In genomic region chr1:24284156-24284471, GRCh38 we compare ENCODE assay signal across 25 cellular contexts. TPM values are rescaled to one million over a fixed set of nuclear protein-coding genes. Genes with fewer than 3 reads are reported as not detected.
DNase-seq lines count a peak whose midpoint lies in the region; ATAC-seq, FAIRE-seq and TF ChIP-seq lines count a peak whose summit lies in the region.
"Had no signal": no experiment of that assay in that cellular context is flagged by ENCODE, and none has a peak within 500 bp of the region (broad histone marks: within the 10 kb centered on the region; RNA-seq: fewer than 3 reads in every experiment).

No MANE protein-coding gene starts in this region.

- H3K36me3 Mint-ChIP-seq in MCF 10A (ENCODE audit: insufficient read depth, unreplicated experiment), result no peaks in the 10 kb centered on the region
- no peaks in the 10 kb centered on the region for H3K36me3 Mint-ChIP-seq in nephron progenitor cell (ENCODE audit: low read depth)
- H3K36me3 Mint-ChIP-seq: type B pancreatic cell had no signal

- peak overlapping the region; percentile 63 for H3K4me2 ChIP-seq in A549
- peak overlapping the region; percentile 79 for H3K4me2 ChIP-seq in PC-3 (ENCODE audit: low read length)
- H3K4me2 ChIP-seq in mesenchymal stem cell (ENCODE audit: low read length, poor library complexity, severe bottlenecking), result no peak overlapping the region

- peak overlapping the region; percentile 86 for H3K27ac Mint-ChIP-seq in MCF 10A (ENCODE audit: low read depth, unreplicated experiment)
- H3K27ac Mint-ChIP-seq in nephron progenitor cell, result no peak overlapping the region
- H3K27ac Mint-ChIP-seq: activated CD8-positive, alpha-beta T cell treated with anti-CD3 and anti-CD28 coated beads, Interleukin-2, amount 10 ng/mL, durations not matched to agents 7 days and 5 days; effector memory CD8-positive, alpha-beta T cell; type B pancreatic cell had no signal

- peaks cover 3% of the 10 kb centered on the region for H3F3A ChIP-seq in PC-3 (ENCODE audit: low read length, unreplicated experiment)

- H4K8ac ChIP-seq in mesenchymal stem cell (ENCODE audit: low read length), result peak overlapping the region; percentile 3

- no peaks in the 10 kb centered on the region for H3K79me2 ChIP-seq in PC-3 (ENCODE audit: low read length)

- H3K27me3 Mint-ChIP-seq in MCF 10A (ENCODE audit: insufficient read depth, unreplicated experiment) (no peaks in the 10 kb centered on the region), nephron progenitor cell (ENCODE audit: low read depth, poor library complexity) (peaks cover 8% of the 10 kb centered on the region)
- H3K27me3 Mint-ChIP-seq: effector memory CD8-positive, alpha-beta T cell; type B pancreatic cell had no signal

- H3K23ac ChIP-seq in mesenchymal stem cell (ENCODE audit: low read length in 2 of 2), result no peak overlapping the region

- no TSS peak for BruUV-seq in PC-3 (replicated peaks; lab: Mats Ljungman, UMichigan)
- BruUV-seq in MCF 10A (replicated peaks; lab: Mats Ljungman, UMichigan), result no TSS peak

- H3K4me1 Mint-ChIP-seq in MCF 10A (ENCODE audit: insufficient read depth, unreplicated experiment) (peaks cover 31% of the 10 kb centered on the region), nephron progenitor cell (no peaks in the 10 kb centered on the region)

- peaks cover 4% of the 10 kb centered on the region; the same call in 2 of the 3 replicates for H3K9me3 ChIP-seq in A549
- no peaks in the 10 kb centered on the region for H3K9me3 ChIP-seq in PC-3 (ENCODE audit: low read length)
- no peaks in the 10 kb centered on the region for H3K9me3 ChIP-seq in mesenchymal stem cell (ENCODE audit: control insufficient read depth, low read length)
- no peaks in the 10 kb centered on the region for H3K9me3 ChIP-seq in gastrocnemius medialis

- CTCF ChIA-PET in A549 (lab: Yijun Ruan, JAX), result interaction anchor here (1.5 kb wide), 1 partner anchor 107 kb away, joined by 5 read pairs; no protein-coding TSS in a partner anchor
- CTCF ChIA-PET in PC-3 (lab: Charles Lee), result interaction anchor here (0.8 to 1.1 kb wide), 4 partner anchors 11 to 107 kb away, joined by 3 to 6 read pairs (median 4); no protein-coding TSS in a partner anchor
- CTCF ChIA-PET in MCF 10A (lab: Yijun Ruan, JAX), result interaction anchor here (0.6 to 2.0 kb wide), 5 partner anchors 11 to 100 kb away, joined by 3 to 6 read pairs (median 3); no protein-coding TSS in a partner anchor

- H3K4me3 ChIP-seq in A549 (no peak overlapping the region), PC-3 (ENCODE audit: low read length) (no peak overlapping the region), mesenchymal stem cell (ENCODE audit: insufficient read depth in 1 of 2, low read depth in 1 of 2, low read length in 2 of 2) (no peak overlapping the region), gastrocnemius medialis (no peak overlapping the region)
- H3K4me3 ChIP-seq: coronary artery, lung had no signal

- H3K27ac ChIP-seq in A549 (peak overlapping the region; percentile 62 to 86), PC-3 (ENCODE audit: low read length) (peak overlapping the region; percentile 98), mesenchymal stem cell (ENCODE audit: low read length, poor library complexity, severe bottlenecking) (no peak overlapping the region), gastrocnemius medialis (no peak overlapping the region)
- H3K27ac ChIP-seq: coronary artery, HL-60 had no signal

- no peak overlapping the region for H2AK5ac ChIP-seq in mesenchymal stem cell (ENCODE audit: low read length, severe bottlenecking)

- no peaks in the 10 kb centered on the region for H3K79me1 ChIP-seq in mesenchymal stem cell (replicated peaks; ENCODE audit: low read length, poor library complexity, severe bottlenecking)

- peak overlapping the region; percentile 73 for H3K9ac ChIP-seq in PC-3 (ENCODE audit: low read length)
- H3K9ac ChIP-seq in mesenchymal stem cell (ENCODE audit: low read length), result no peak overlapping the region

- no peak for FAIRE-seq in A549 (lab: Jason Lieb, UNC)
- FAIRE-seq: HepG2, small intestine had no signal

- WGBS in A549 (ENCODE audit: missing lambda C conversion rate), result 3% methylated on average over 8 of the region's 8 CpGs
- WGBS in mesenchymal stem cell, result 70% methylated on average over 8 of the region's 8 CpGs

- peak overlapping the region; percentile 46 to 52 for H3K18ac ChIP-seq in mesenchymal stem cell (ENCODE audit: low read depth in 1 of 2, low read length in 2 of 2)

- peak; percentile 79 to 82 for ATAC-seq in A549
- ATAC-seq in PC-3, result peak; percentile 77
- ATAC-seq in gastrocnemius medialis, result no peak
- ATAC-seq in HG02885 (IDR thresholded peaks at IDR 0.05; ENCODE audit: poor library complexity, unreplicated experiment), result no peak
- ATAC-seq: activated CD8-positive, alpha-beta T cell treated with anti-CD3 and anti-CD28 coated beads, Interleukin-2, amount 10 ng/mL, durations not matched to agents 7 days and 5 days; effector memory CD8-positive, alpha-beta T cell; HepG2 had no signal

- peak overlapping the region; percentile 40 for H2BK15ac ChIP-seq in mesenchymal stem cell (ENCODE audit: low read depth, poor library complexity, severe bottlenecking)

- no peaks in the 10 kb centered on the region for H4K20me1 ChIP-seq in PC-3 (ENCODE audit: low read length)

- TF ChIP-seq CTCF in A549 (IDR thresholded peaks at IDR 0.05) (no peak), PC-3 (conservative IDR thresholded peaks at IDR 0.05; ENCODE audit: low read depth, low read length) (no peak), MCF 10A (IDR thresholded peaks at IDR 0.05; ENCODE audit: unreplicated experiment) (no peak), gastrocnemius medialis (IDR thresholded peaks at IDR 0.05 in 4 of 5, conservative IDR thresholded peaks at IDR 0.05 in 1 of 5) (no peak), nephron progenitor cell (IDR thresholded peaks at IDR 0.05) (no peak)

- H2BK5ac ChIP-seq in mesenchymal stem cell (ENCODE audit: low read depth, low read length, poor library complexity, severe bottlenecking), result no peak overlapping the region

- TF ChIP-seq RAD21 in A549 (conservative IDR thresholded peaks at IDR 0.05 in 1 of 2, IDR thresholded peaks at IDR 0.05 in 1 of 2), result no peak

- H3K4me3 Mint-ChIP-seq in MCF 10A (ENCODE audit: unreplicated experiment) (peak overlapping the region; percentile 18), nephron progenitor cell (no peak overlapping the region)
- H3K4me3 Mint-ChIP-seq: activated CD8-positive, alpha-beta T cell treated with anti-CD3 and anti-CD28 coated beads, Interleukin-2, amount 10 ng/mL, durations not matched to agents 7 days and 5 days; effector memory CD8-positive, alpha-beta T cell; H9; type B pancreatic cell had no signal

- TF ChIP-seq POLR2A in A549 (IDR thresholded peaks at IDR 0.05; ENCODE audit: low read length), result no peak
- no peak for TF ChIP-seq POLR2A in gastrocnemius medialis (IDR thresholded peaks at IDR 0.05)

- H3K36me3 ChIP-seq in PC-3 (ENCODE audit: low read depth, low read length) (no peaks in the 10 kb centered on the region), mesenchymal stem cell (ENCODE audit: control insufficient read depth in 1 of 2, insufficient read depth in 2 of 2, low read depth in 1 of 2, low read length in 2 of 2) (no peaks in the 10 kb centered on the region), gastrocnemius medialis (no peaks in the 10 kb centered on the region)

- no peak overlapping the region for H3K14ac ChIP-seq in mesenchymal stem cell (ENCODE audit: low read length in 2 of 2)

- H4K91ac ChIP-seq in mesenchymal stem cell (ENCODE audit: low read length), result peak overlapping the region; percentile 73

- H3K27me3 ChIP-seq in PC-3 (ENCODE audit: low read length), result no peaks in the 10 kb centered on the region
- peaks cover 4 to 23% of the 10 kb centered on the region in 2 experiments for H3K27me3 ChIP-seq in mesenchymal stem cell (ENCODE audit: control insufficient read depth in 1 of 2, insufficient read depth in 1 of 2, low read length in 2 of 2)
- H3K27me3 ChIP-seq in gastrocnemius medialis, result no peaks in the 10 kb centered on the region

- H3K4ac ChIP-seq in mesenchymal stem cell (ENCODE audit: low read depth in 1 of 2, low read length in 2 of 2), result peak overlapping the region; percentile 57 to 60

- peaks cover 35% of the 10 kb centered on the region for H3K4me1 ChIP-seq in A549
- peaks cover 47% of the 10 kb centered on the region for H3K4me1 ChIP-seq in PC-3 (ENCODE audit: insufficient read depth, low read length)
- peaks cover 5% of the 10 kb centered on the region for H3K4me1 ChIP-seq in mesenchymal stem cell (ENCODE audit: control insufficient read depth, insufficient read depth, low read depth, low read length)
- peaks cover 0 to 5% of the 10 kb centered on the region in 2 donors for H3K4me1 ChIP-seq in gastrocnemius medialis

- peak in 1 of 2 experiments; percentile 4; a peak in 1 of 5 replicates for TF ChIP-seq EP300 in A549 (IDR thresholded peaks at IDR 0.05)

- H3K9me3 Mint-ChIP-seq in MCF 10A (ENCODE audit: unreplicated experiment), result no peaks in the 10 kb centered on the region
- H3K9me3 Mint-ChIP-seq in nephron progenitor cell, result no peaks in the 10 kb centered on the region
- H3K9me3 Mint-ChIP-seq: effector memory CD8-positive, alpha-beta T cell; H9; type B pancreatic cell had no signal

- no peaks in the 10 kb centered on the region for H3K9me2 ChIP-seq in PC-3 (replicated peaks; ENCODE audit: low read length)

- intact Hi-C loops in PC-3 (cut with micrococcal nuclease) (loop anchor here (1.0 kb wide), 2 partner anchors 18 to 82 kb away; no protein-coding TSS in a partner anchor), MCF 10A (cut with micrococcal nuclease) (loop anchor here (5.0 kb wide), 1 partner anchor 33 kb away; the partner anchor contains the start of gene GRHL3), gastrocnemius medialis (cut with DNase I; ENCODE audit: low total_unique reads) (no loop called here)

- DNase-seq in A549 (ENCODE audit: low read depth in 1 of 2, low spot score in 1 of 2) (peak in 1 of 2 experiments; percentile 24), PC-3 (no peak), MCF 10A (ENCODE audit: unreplicated experiment) (no peak), mesenchymal stem cell (no peak), gastrocnemius medialis (no peak), anterior cingulate cortex (lab: John Stamatoyannopoulos, UW) (no peak), nephron progenitor cell (no peak)
- DNase-seq: activated CD8-positive, alpha-beta T cell treated with anti-CD3 and anti-CD28 coated beads, Interleukin-2, amount 10 ng/mL, durations not matched to agents 7 days and 5 days; activated gamma-delta T cell treated with Interleukin-2 at 50 U/mL for 16 hours; activated T-cell treated with anti-CD3 and anti-CD28 coated beads for 4 hours; effector memory CD8-positive, alpha-beta T cell; H9; NCI-H1092 treated with DMSO at 0.1 percent for 48 hours; NCI-H1930; NCI-H748 treated with DMSO at 0.1 percent for 48 hours; stimulated activated CD4-positive, alpha-beta T cell treated with anti-CD3 and anti-CD28 coated beads, Interleukin-1b, Interleukin-23, amount 100 ng/mL, for 48 hours had no signal

- H2BK120ac ChIP-seq in mesenchymal stem cell (ENCODE audit: low read depth, low read length), result peak overlapping the region; percentile 11

- in situ Hi-C loops in gastrocnemius medialis (cut with MboI; ENCODE audit: low sequenced_read_pairs in 4 of 4), result no loop called here

- H2AFZ ChIP-seq in PC-3 (ENCODE audit: low read length) (no peak overlapping the region), mesenchymal stem cell (ENCODE audit: low read depth, low read length) (no peak overlapping the region)

- POLR2A ChIA-PET in A549 (lab: Yijun Ruan, JAX) (interaction anchor here (1.0 to 1.7 kb wide), 2 partner anchors 10 to 17 kb away, joined by 5 to 14 read pairs; no protein-coding TSS in a partner anchor), PC-3 (lab: Charles Lee; ENCODE audit: unreplicated experiment) (no interaction called here), MCF 10A (lab: Yijun Ruan, JAX) (interaction anchor here (0.8 to 4.3 kb wide), 12 partner anchors 10 to 238 kb away, joined by 3 to 66 read pairs (median 6); partner anchors contain the start of gene GRHL3)

- peak overlapping the region; percentile 69 to 91 for H2BK12ac ChIP-seq in mesenchymal stem cell (ENCODE audit: low read length in 2 of 2)

RNA-seq across cellular contexts. Expression of gene GRHL3, which starts 35.0 kb away (rescaled TPM):
- polyA plus RNA-seq in A549 (2011; rRNA removed) (1.6 and 2.5 TPM in 2 replicates), A549 (2017; fragmentation: RNase III; extraction: RNeasy Plus Mini Kit Qiagen cat#74134 plus additional on column Dnase treatment) (0.58 to 0.71 TPM (median 0.59 TPM) in 3 replicates)
- 1.2 and 1.4 TPM in 2 replicates for polyA plus RNA-seq in A549 (2012; cell fraction: cytosol; rRNA removed)
- polyA plus RNA-seq in A549 (2012; cell fraction: nucleus; rRNA removed), result 1.2 and 1.8 TPM in 2 replicates
- polyA minus RNA-seq in A549 (2011; rRNA and poly(A)+ RNA removed), result 0.68 and 1.2 TPM in 2 replicates
- total RNA-seq in PC-3 (2014; rRNA removed) (3.5 and 7.8 TPM in 2 replicates), MCF 10A (2022) (4.7 and 8.9 TPM in 2 replicates), gastrocnemius medialis (not detected)
- 0.19 TPM for polyA plus RNA-seq in mesenchymal stem cell (2013, experiment 1 of 2)
- 0.21 TPM for polyA plus RNA-seq in mesenchymal stem cell (2013, experiment 2 of 2)
- total RNA-seq: activated CD8-positive, alpha-beta T cell treated with anti-CD3 and anti-CD28 coated beads, Interleukin-2, amount 10 ng/mL, durations not matched to agents 7 days and 5 days; fibroblast of lung; HepG2; myocyte had no signal
- polyA plus RNA-seq: HepG2 had no signal

Comparison
In these comparisons a context has a peak if more than half of its experiments do, and no peak if none do; other contexts are left out.
1. ATAC-seq: peak in A549 (2 of 2) and PC-3 (single experiment); none in gastrocnemius medialis (0 of 2) and HG02885 (single experiment).
2. H3K27ac ChIP-seq: peak in A549 (2 of 2) and PC-3 (single experiment); none in mesenchymal stem cell (single experiment) and gastrocnemius medialis (0 of 4).